10 cellular contexts compared by ENCODE assay signal in genomic region chr6:28719275-28719940, GRCh38.
DNase-seq lines count a peak whose midpoint lies in the region; ATAC-seq and TF ChIP-seq lines count a peak whose summit lies in the region.
"Had no signal": no experiment of that assay in that cellular context is flagged by ENCODE, and none has a peak within 500 bp of the region (broad histone marks: within the 10 kb centered on the region; RNA-seq: fewer than 3 reads in every experiment).

No MANE protein-coding gene starts in this region.

- no peak overlapping the region for H3K4me3 ChIP-seq in RWPE2 (ENCODE audit: severe bottlenecking)
- no peak overlapping the region for H3K4me3 ChIP-seq in fibroblast of villous mesenchyme (ENCODE audit: low read depth, low read length)
- no peak overlapping the region for H3K4me3 ChIP-seq in spleen

- H3K9ac ChIP-seq in ES-I3 (ENCODE audit: low read depth, low read length), result peak overlapping the region; percentile 60; the same call in 1 of the 2 replicates

- 11 to 23% (median 17%) methylated on average over 11 of the region's 11 CpGs for WGBS in spleen, 5 donors

- TF ChIP-seq CTCF in RWPE2 (IDR thresholded peaks at IDR 0.05; ENCODE audit: poor library complexity, severe bottlenecking), result no peak
- no peak for TF ChIP-seq CTCF in fibroblast of villous mesenchyme (IDR thresholded peaks at IDR 0.05; ENCODE audit: insufficient read depth, low read depth, low read length)
- no peak for TF ChIP-seq CTCF in spleen (IDR thresholded peaks at IDR 0.05 in 8 of 11, conservative IDR thresholded peaks at IDR 0.05 in 3 of 11)

- H3K27ac Mint-ChIP-seq in T-helper 2 cell treated with Interferon-gamma antibody and Interleukin-4, amounts not matched to agents 5 μg/mL and 100 μg/mL, for 36 hours, result no peak overlapping the region

- H3K4me1 ChIP-seq in ES-I3 (ENCODE audit: insufficient read depth, low read length), result no peaks in the 10 kb centered on the region
- no peaks in the 10 kb centered on the region for H3K4me1 ChIP-seq in RWPE2 (ENCODE audit: insufficient read depth, poor library complexity, severe bottlenecking)
- no peaks in the 10 kb centered on the region for H3K4me1 ChIP-seq in spleen

- no peaks in the 10 kb centered on the region for H3K36me3 Mint-ChIP-seq in T-helper 2 cell treated with Interferon-gamma antibody and Interleukin-4, amounts not matched to agents 5 μg/mL and 100 μg/mL, for 36 hours (ENCODE audit: low read depth)

- no peak overlapping the region for H3K27ac ChIP-seq in RWPE2 (ENCODE audit: poor library complexity, severe bottlenecking)
- no peak overlapping the region for H3K27ac ChIP-seq in spleen

- peak; percentile 61; the same call in 2 of the 3 replicates for ATAC-seq in RWPE2 (ENCODE audit: low read depth)
- ATAC-seq in GM19397 (IDR thresholded peaks at IDR 0.05; ENCODE audit: unreplicated experiment), result no peak
- no peak for ATAC-seq in HG03457 (IDR thresholded peaks at IDR 0.05; ENCODE audit: unreplicated experiment)

- H3K4me3 Mint-ChIP-seq in T-helper 2 cell treated with Interferon-gamma antibody and Interleukin-4, amounts not matched to agents 5 μg/mL and 100 μg/mL, for 36 hours, result no peak overlapping the region
- H3K4me3 Mint-ChIP-seq: neural crest cell had no signal

- H3K9me3 ChIP-seq in ES-I3 (ENCODE audit: control insufficient read depth, insufficient read depth, low read length), result no peaks in the 10 kb centered on the region
- no peaks in the 10 kb centered on the region for H3K9me3 ChIP-seq in RWPE2 (ENCODE audit: severe bottlenecking)
- no peaks in the 10 kb centered on the region for H3K9me3 ChIP-seq in spleen

- peaks cover 3% of the 10 kb centered on the region for H3K27me3 ChIP-seq in RWPE2 (ENCODE audit: insufficient read depth, poor library complexity, severe bottlenecking)
- peaks cover 0 to 75% (median 12%) of the 10 kb centered on the region in 7 donors for H3K27me3 ChIP-seq in spleen (replicated peaks in 1 of 7)

- intact Hi-C loops in spleen (cut with DNase I; ENCODE audit: low total_unique reads), result no loop called here

- H3K9me3 Mint-ChIP-seq in T-helper 2 cell treated with Interferon-gamma antibody and Interleukin-4, amounts not matched to agents 5 μg/mL and 100 μg/mL, for 36 hours, result no peaks in the 10 kb centered on the region
- H3K9me3 Mint-ChIP-seq: neural crest cell had no signal

- peaks cover 41% of the 10 kb centered on the region for H3K27me3 Mint-ChIP-seq in T-helper 2 cell treated with Interferon-gamma antibody and Interleukin-4, amounts not matched to agents 5 μg/mL and 100 μg/mL, for 36 hours (ENCODE audit: low read depth)

- H3K4me1 Mint-ChIP-seq in T-helper 2 cell treated with Interferon-gamma antibody and Interleukin-4, amounts not matched to agents 5 μg/mL and 100 μg/mL, for 36 hours (ENCODE audit: low read depth), result no peaks in the 10 kb centered on the region
- H3K4me1 Mint-ChIP-seq: neural crest cell had no signal

- no peak for TF ChIP-seq POLR2A in spleen (IDR thresholded peaks at IDR 0.05)

- H3K36me3 ChIP-seq in ES-I3 (ENCODE audit: insufficient read depth, low read length) (no peaks in the 10 kb centered on the region), RWPE2 (ENCODE audit: low read depth) (no peaks in the 10 kb centered on the region), spleen (no peaks in the 10 kb centered on the region)

- peak; percentile 14 for DNase-seq in HT-29 (ENCODE audit: low spot score)
- DNase-seq in RWPE2 (ENCODE audit: low spot score), result no peak
- DNase-seq in fibroblast of villous mesenchyme (ENCODE audit: low read depth), result peak; percentile 3
- no peak for DNase-seq in T-helper 2 cell treated with Interferon-gamma antibody and Interleukin-4, amounts not matched to agents 5 μg/mL and 100 μg/mL, for 36 hours (ENCODE audit: low spot score)
- DNase-seq in spleen, result no peak
- DNase-seq: NCI-H774 had no signal

Comparison
In these comparisons a context has a peak if more than half of its experiments do, and no peak if none do; other contexts are left out.
1. DNase-seq: peak in HT-29 (single experiment) and fibroblast of villous mesenchyme (single experiment); none in RWPE2 (single experiment), T-helper 2 cell treated with Interferon-gamma antibody and Interleukin-4, amounts not matched to agents 5 μg/mL and 100 μg/mL, for 36 hours (single experiment) and spleen (single experiment).